Comparison of ENCODE assay signal across 8 cellular contexts in the genomic region with DNA sequence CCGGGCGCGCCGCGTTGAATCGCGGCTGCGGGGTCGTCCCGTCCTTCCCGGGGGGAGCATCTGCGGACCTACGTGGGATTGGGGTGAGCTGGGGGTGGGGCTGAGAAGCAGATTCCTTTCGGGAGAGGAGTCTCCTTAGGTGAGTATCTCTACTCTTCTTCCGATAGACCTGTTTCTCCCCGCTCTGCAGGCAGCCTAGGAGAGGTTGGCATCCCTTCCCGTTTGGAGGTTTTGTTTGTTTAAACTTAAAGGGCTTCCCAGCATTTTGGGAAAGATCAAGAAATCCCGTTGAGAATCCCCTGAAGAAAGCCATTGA. TPM values are rescaled to one million over a fixed set of nuclear protein-coding genes. Genes with fewer than 3 reads are reported as not detected.
DNase-seq lines count a peak whose midpoint lies in the region; ATAC-seq lines count a peak whose summit lies in the region.

No MANE protein-coding gene starts in this region.

- H3K4me3 Mint-ChIP-seq in activated CD8-positive, alpha-beta T cell treated with anti-CD3 and anti-CD28 coated beads, Interleukin-2, amount 10 ng/mL, durations not matched to agents 7 days and 5 days, result peak overlapping the region; percentile 100
- peak overlapping the region; percentile 93 to 99 (median 96) for H3K4me3 Mint-ChIP-seq in immature natural killer cell

- H3K36me3 Mint-ChIP-seq in activated CD8-positive, alpha-beta T cell treated with anti-CD3 and anti-CD28 coated beads, Interleukin-2, amount 10 ng/mL, durations not matched to agents 7 days and 5 days (ENCODE audit: low read depth), result peaks cover 23% of the 10 kb centered on the region
- peaks cover 0 to 4% (median 3%) of the 10 kb centered on the region in 3 donors for H3K36me3 Mint-ChIP-seq in immature natural killer cell

- POLR2A ChIA-PET in activated CD8-positive, alpha-beta T cell treated with anti-CD3 and anti-CD28 coated beads, Interleukin-2, amount 10 ng/mL, durations not matched to agents 7 days and 5 days (lab: Charles Lee), result interaction anchor here (0.7 kb wide), 1 partner anchor 96 kb away, joined by 3 read pairs; no protein-coding TSS in a partner anchor

- peaks cover 1 to 8% (median 6%) of the 10 kb centered on the region in 5 donors for H3K36me3 ChIP-seq in subcutaneous abdominal adipose tissue (ENCODE audit: control insufficient read depth in 5 of 5, insufficient read depth in 5 of 5, low read length in 5 of 5)

- H3K27ac ChIP-seq in subcutaneous abdominal adipose tissue (ENCODE audit: low read depth, low read length), result peak overlapping the region; percentile 79

- H3K4me1 Mint-ChIP-seq in activated CD8-positive, alpha-beta T cell treated with anti-CD3 and anti-CD28 coated beads, Interleukin-2, amount 10 ng/mL, durations not matched to agents 7 days and 5 days (ENCODE audit: low read depth), result peaks cover 28% of the 10 kb centered on the region
- H3K4me1 Mint-ChIP-seq in immature natural killer cell, result peaks cover 19 to 31% of the 10 kb centered on the region in 2 donors

- no peaks in the 10 kb centered on the region for H3K9me3 Mint-ChIP-seq in activated CD8-positive, alpha-beta T cell treated with anti-CD3 and anti-CD28 coated beads, Interleukin-2, amount 10 ng/mL, durations not matched to agents 7 days and 5 days (ENCODE audit: insufficient read depth)
- no peaks in the 10 kb centered on the region for H3K9me3 Mint-ChIP-seq in immature natural killer cell

- no peaks in the 10 kb centered on the region for H3K9me3 ChIP-seq in subcutaneous abdominal adipose tissue (ENCODE audit: control insufficient read depth in 5 of 5, low read length in 5 of 5)

- H3K9ac ChIP-seq in subcutaneous abdominal adipose tissue (ENCODE audit: low read length in 5 of 5), result peak overlapping the region; percentile 79 to 88 (median 85)

- H3K27me3 ChIP-seq in subcutaneous abdominal adipose tissue (ENCODE audit: control insufficient read depth in 5 of 5, insufficient read depth in 4 of 5, low read length in 5 of 5), result no peaks in the 10 kb centered on the region

- H3K4me3 ChIP-seq in subcutaneous abdominal adipose tissue (ENCODE audit: low read depth in 1 of 5, low read length in 5 of 5), result peak overlapping the region; percentile 89 to 97 (median 92)

- peaks cover 0 to 20% (median 18%) of the 10 kb centered on the region in 5 donors for H3K4me1 ChIP-seq in subcutaneous abdominal adipose tissue (ENCODE audit: control insufficient read depth in 5 of 5, insufficient read depth in 5 of 5, low read length in 5 of 5)

- DNase-seq in NCI-H510A treated with DMSO at 0.1 percent for 48 hours (lab: John Stamatoyannopoulos, UW), result peak; percentile 71
- no peak for DNase-seq in NCI-H510A (lab: John Stamatoyannopoulos, UW)
- DNase-seq in activated CD8-positive, alpha-beta T cell treated with anti-CD3 and anti-CD28 coated beads, Interleukin-2, amount 10 ng/mL, durations not matched to agents 7 days and 5 days, result no peak
- no peak for DNase-seq in immature natural killer cell
- no peak for DNase-seq in stimulated activated CD4-positive, alpha-beta T cell treated with anti-CD3 and anti-CD28 coated beads, Interleukin-2, amount 100 ng/mL, for 24 hours
- DNase-seq in NCI-H446 (lab: John Stamatoyannopoulos, UW), result no peak
- no peak for DNase-seq in NOMO-1 (lab: John Stamatoyannopoulos, UW; ENCODE audit: unreplicated experiment in 2 of 2)

- no peaks in the 10 kb centered on the region for H3K27me3 Mint-ChIP-seq in activated CD8-positive, alpha-beta T cell treated with anti-CD3 and anti-CD28 coated beads, Interleukin-2, amount 10 ng/mL, durations not matched to agents 7 days and 5 days (ENCODE audit: low read depth)
- peaks cover 6 to 8% (median 8%) of the 10 kb centered on the region in 3 donors for H3K27me3 Mint-ChIP-seq in immature natural killer cell (ENCODE audit: low read depth in 3 of 3)

- ATAC-seq in activated CD8-positive, alpha-beta T cell treated with anti-CD3 and anti-CD28 coated beads, Interleukin-2, amount 10 ng/mL, durations not matched to agents 7 days and 5 days, result no peak

- CTCF ChIA-PET in activated CD8-positive, alpha-beta T cell treated with anti-CD3 and anti-CD28 coated beads, Interleukin-2, amount 10 ng/mL, durations not matched to agents 7 days and 5 days (lab: Charles Lee), result interaction anchor here (1.4 to 12.7 kb wide), 4 partner anchors 19 to 208 kb away, joined by 3 to 255 read pairs (median 4); partner anchors contain the start of gene FLVCR2

- H3K27ac Mint-ChIP-seq in activated CD8-positive, alpha-beta T cell treated with anti-CD3 and anti-CD28 coated beads, Interleukin-2, amount 10 ng/mL, durations not matched to agents 7 days and 5 days, result peak overlapping the region; percentile 96
- H3K27ac Mint-ChIP-seq in immature natural killer cell, result peak overlapping the region; percentile 92 to 99 (median 96)

RNA-seq across cellular contexts. Expression of gene TTLL5, which starts 0.4 kb away (rescaled TPM):
- total RNA-seq in activated CD8-positive, alpha-beta T cell treated with anti-CD3 and anti-CD28 coated beads, Interleukin-2, amount 10 ng/mL, durations not matched to agents 7 days and 5 days, result 10 to 100 TPM; 40.1 to 45.0 TPM
- polyA plus RNA-seq in immature natural killer cell, result 10 to 100 TPM in 1 of 3 donors, 1 to 10 TPM in 1, not detected in 1; 6.9 to 10.4 TPM

RNA-seq across cellular contexts. Expression of gene ERG28, which starts 0.8 kb away (rescaled TPM):
- 10 to 100 TPM; 19.0 to 19.2 TPM for total RNA-seq in activated CD8-positive, alpha-beta T cell treated with anti-CD3 and anti-CD28 coated beads, Interleukin-2, amount 10 ng/mL, durations not matched to agents 7 days and 5 days
- 10 to 100 TPM; 28.7 to 34.4 (median 32.4) TPM for polyA plus RNA-seq in immature natural killer cell
